ENCODE assay signal across 19 cellular contexts in the genomic region with DNA sequence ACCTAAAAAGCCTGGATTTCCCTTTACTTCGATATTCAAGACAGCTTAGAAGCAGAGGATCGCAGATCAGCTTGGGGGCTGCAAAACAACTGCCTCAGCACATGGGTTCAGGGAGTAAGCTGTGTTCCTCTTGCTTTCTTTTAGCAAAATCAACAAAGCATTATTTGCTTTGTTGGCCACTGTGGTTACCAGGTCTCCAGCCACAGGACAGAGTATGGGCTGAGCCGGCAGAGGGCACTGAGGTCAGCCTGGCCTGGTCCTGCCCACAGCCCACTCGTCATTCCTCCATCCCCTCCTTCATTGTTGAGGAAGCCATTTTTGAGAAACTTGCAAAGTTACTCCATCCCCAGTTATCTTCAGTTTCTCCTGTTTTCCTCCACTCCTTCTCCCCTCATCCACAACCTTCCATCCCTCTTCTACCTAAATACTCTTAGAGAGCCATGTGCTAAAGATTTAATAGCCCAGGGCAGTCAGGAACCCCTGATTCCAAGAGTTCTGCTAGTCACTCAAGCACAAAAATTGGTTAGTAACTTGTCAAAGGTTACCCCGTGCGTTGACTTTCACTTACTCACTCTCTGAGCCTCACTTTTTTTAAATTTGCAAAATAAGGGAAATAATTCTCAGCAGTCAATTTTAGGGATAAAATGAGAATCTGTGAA.
DNase-seq lines count a peak whose midpoint lies in the region; ATAC-seq and TF ChIP-seq lines count a peak whose summit lies in the region.
"Had no signal": no experiment of that assay in that cellular context is flagged by ENCODE, and none has a peak within 500 bp of the region (broad histone marks: within the 10 kb centered on the region; RNA-seq: fewer than 3 reads in every experiment).

No MANE protein-coding gene starts in this region.

- intact Hi-C loops in OCI-LY7 (cut with micrococcal nuclease; ENCODE audit: unreplicated experiment): loop anchor here (1.0 kb wide), 1 partner anchor 28 kb away; no protein-coding TSS in a partner anchor

- BruUV-seq in OCI-LY7 (replicated peaks; lab: Mats Ljungman, UMichigan): no TSS peak

- ATAC-seq in HG03045 (IDR thresholded peaks at IDR 0.05; ENCODE audit: unreplicated experiment): no peak
- ATAC-seq: activated CD4-positive, CD25-positive, alpha-beta regulatory T cell treated with anti-CD3 and anti-CD28 coated beads, Interleukin-2, amount 50 U/mL, for 24 hours had no signal

- H3K4me1 ChIP-seq in OCI-LY7 (ENCODE audit: insufficient read depth, low read length, poor library complexity, severe bottlenecking): peaks cover 56% of the 10 kb centered on the region
- H3K4me1 ChIP-seq: uterus had no signal

- H3K4me3 Mint-ChIP-seq in progenitor cell of endocrine pancreas (ENCODE audit: low read depth): no peak overlapping the region
- H3K4me3 Mint-ChIP-seq in activated CD4-positive, alpha-beta memory T cell treated with anti-CD3 and anti-CD28 coated beads, Interleukin-2, amount 10 ng/mL, durations not matched to agents 7 days and 5 days: no peak overlapping the region
- H3K4me3 Mint-ChIP-seq: activated naive CD4-positive, alpha-beta T cell treated with anti-CD3 and anti-CD28 coated beads, Interleukin-2, amount 10 ng/mL, durations not matched to agents 7 days and 5 days; B cell had no signal

- H3K27ac ChIP-seq in OCI-LY7 (ENCODE audit: low read depth, low read length, poor library complexity, severe bottlenecking): no peak overlapping the region
- no peak overlapping the region for H3K27ac ChIP-seq in substantia nigra (ENCODE audit: low read depth, low read length, poor library complexity, severe bottlenecking)
- H3K27ac ChIP-seq: uterus had no signal

- no peak overlapping the region for H3K4me3 ChIP-seq in OCI-LY7 (ENCODE audit: low read depth, low read length, poor library complexity, severe bottlenecking)
- H3K4me3 ChIP-seq in epithelial cell of proximal tubule (ENCODE audit: low read depth, low read length): no peak overlapping the region
- H3K4me3 ChIP-seq: uterus had no signal

- CTCF ChIA-PET in OCI-LY7 (lab: Charles Lee; ENCODE audit: unreplicated experiment): interaction anchor here (0.6 to 2.3 kb wide), 4 partner anchors 8 to 29 kb away, joined by 3 to 16 read pairs (median 8); no protein-coding TSS in a partner anchor
- CTCF ChIA-PET in activated CD4-positive, alpha-beta memory T cell treated with anti-CD3 and anti-CD28 coated beads, Interleukin-2, amount 10 ng/mL, durations not matched to agents 7 days and 5 days (lab: Charles Lee): no interaction called here

- H4K20me1 ChIP-seq in OCI-LY7 (ENCODE audit: insufficient read depth, low read length): no peaks in the 10 kb centered on the region

- H3K9me3 Mint-ChIP-seq in progenitor cell of endocrine pancreas (ENCODE audit: low read depth): no peaks in the 10 kb centered on the region
- H3K9me3 Mint-ChIP-seq in activated CD4-positive, alpha-beta memory T cell treated with anti-CD3 and anti-CD28 coated beads, Interleukin-2, amount 10 ng/mL, durations not matched to agents 7 days and 5 days: no peaks in the 10 kb centered on the region
- H3K9me3 Mint-ChIP-seq: activated naive CD4-positive, alpha-beta T cell treated with anti-CD3 and anti-CD28 coated beads, Interleukin-2, amount 10 ng/mL, durations not matched to agents 7 days and 5 days had no signal

- DNase-seq in HuH-7 (ENCODE audit: low spot score): peak; percentile 93
- DNase-seq in OCI-LY7 (ENCODE audit: low spot score): no peak
- no peak for DNase-seq in epithelial cell of proximal tubule (ENCODE audit: low read depth)
- no peak for DNase-seq in progenitor cell of endocrine pancreas (ENCODE audit: low spot score, unreplicated experiment)
- no peak for DNase-seq in activated CD4-positive, alpha-beta memory T cell treated with anti-CD3 and anti-CD28 coated beads, Interleukin-2, amount 10 ng/mL, durations not matched to agents 7 days and 5 days
- no peak for DNase-seq in substantia nigra (lab: John Stamatoyannopoulos, UW)
- no peak for DNase-seq in stimulated activated CD4-positive, alpha-beta T cell treated with anti-CD3 and anti-CD28 coated beads, Interleukin-2, amount 100 ng/mL, for 48 hours
- DNase-seq: activated naive CD4-positive, alpha-beta T cell treated with anti-CD3 and anti-CD28 coated beads, Interleukin-2, amount 10 ng/mL, durations not matched to agents 7 days and 5 days; DMS79 treated with DMSO at 0.1 percent for 48 hours; effector memory CD4-positive, alpha-beta T cell; foreskin fibroblast; mesenchymal stem cell; NCI-H1105 treated with DMSO at 0.1 percent for 48 hours; NCI-H446; stimulated activated naive CD4-positive, alpha-beta T cell; uterus had no signal

- H3K36me3 Mint-ChIP-seq in progenitor cell of endocrine pancreas (ENCODE audit: insufficient read depth): no peaks in the 10 kb centered on the region
- H3K36me3 Mint-ChIP-seq in activated CD4-positive, alpha-beta memory T cell treated with anti-CD3 and anti-CD28 coated beads, Interleukin-2, amount 10 ng/mL, durations not matched to agents 7 days and 5 days (ENCODE audit: low read depth): no peaks in the 10 kb centered on the region
- H3K36me3 Mint-ChIP-seq: activated naive CD4-positive, alpha-beta T cell treated with anti-CD3 and anti-CD28 coated beads, Interleukin-2, amount 10 ng/mL, durations not matched to agents 7 days and 5 days had no signal

- H3K4me1 Mint-ChIP-seq in progenitor cell of endocrine pancreas (ENCODE audit: low read depth): peaks cover 72% of the 10 kb centered on the region
- H3K4me1 Mint-ChIP-seq in activated CD4-positive, alpha-beta memory T cell treated with anti-CD3 and anti-CD28 coated beads, Interleukin-2, amount 10 ng/mL, durations not matched to agents 7 days and 5 days: peaks cover 6% of the 10 kb centered on the region

- TF ChIP-seq CTCF in OCI-LY7 (conservative IDR thresholded peaks at IDR 0.05; ENCODE audit: low read length): no peak
- TF ChIP-seq CTCF in epithelial cell of proximal tubule (conservative IDR thresholded peaks at IDR 0.05; ENCODE audit: low read depth, low read length): peak; percentile 23
- no peak for TF ChIP-seq CTCF in progenitor cell of endocrine pancreas (IDR thresholded peaks at IDR 0.05; ENCODE audit: unreplicated experiment)

- POLR2A ChIA-PET in OCI-LY7 (lab: Charles Lee): interaction anchor here (0.9 to 3.4 kb wide), 10 partner anchors 9 to 62 kb away, joined by 4 to 35 read pairs (median 8); no protein-coding TSS in a partner anchor
- POLR2A ChIA-PET in activated CD4-positive, alpha-beta memory T cell treated with anti-CD3 and anti-CD28 coated beads, Interleukin-2, amount 10 ng/mL, durations not matched to agents 7 days and 5 days (lab: Charles Lee): no interaction called here

- H3K36me3 ChIP-seq in OCI-LY7 (ENCODE audit: insufficient read depth, low read length): no peaks in the 10 kb centered on the region
- H3K36me3 ChIP-seq: uterus had no signal

- peak overlapping the region; percentile 87 for H2AFZ ChIP-seq in OCI-LY7 (ENCODE audit: low read length)

- no peaks in the 10 kb centered on the region for H3K27me3 Mint-ChIP-seq in progenitor cell of endocrine pancreas
- peaks cover 80% of the 10 kb centered on the region for H3K27me3 Mint-ChIP-seq in activated CD4-positive, alpha-beta memory T cell treated with anti-CD3 and anti-CD28 coated beads, Interleukin-2, amount 10 ng/mL, durations not matched to agents 7 days and 5 days

- H3K79me2 ChIP-seq in OCI-LY7 (ENCODE audit: insufficient read depth, low read depth, low read length): no peaks in the 10 kb centered on the region

- no peaks in the 10 kb centered on the region for H3K9me3 ChIP-seq in OCI-LY7 (ENCODE audit: low read length)
- H3K9me3 ChIP-seq: uterus had no signal

- no peaks in the 10 kb centered on the region for H3K9me2 ChIP-seq in OCI-LY7 (ENCODE audit: insufficient read depth, low read length)

- peak overlapping the region; percentile 55 for H3K27ac Mint-ChIP-seq in progenitor cell of endocrine pancreas
- no peak overlapping the region for H3K27ac Mint-ChIP-seq in activated CD4-positive, alpha-beta memory T cell treated with anti-CD3 and anti-CD28 coated beads, Interleukin-2, amount 10 ng/mL, durations not matched to agents 7 days and 5 days
- H3K27ac Mint-ChIP-seq: B cell had no signal

- peak overlapping the region; percentile 52 for H3K4me2 ChIP-seq in OCI-LY7 (ENCODE audit: low read length)
